1 cellular context compared by ENCODE assay signal in the genomic region with DNA sequence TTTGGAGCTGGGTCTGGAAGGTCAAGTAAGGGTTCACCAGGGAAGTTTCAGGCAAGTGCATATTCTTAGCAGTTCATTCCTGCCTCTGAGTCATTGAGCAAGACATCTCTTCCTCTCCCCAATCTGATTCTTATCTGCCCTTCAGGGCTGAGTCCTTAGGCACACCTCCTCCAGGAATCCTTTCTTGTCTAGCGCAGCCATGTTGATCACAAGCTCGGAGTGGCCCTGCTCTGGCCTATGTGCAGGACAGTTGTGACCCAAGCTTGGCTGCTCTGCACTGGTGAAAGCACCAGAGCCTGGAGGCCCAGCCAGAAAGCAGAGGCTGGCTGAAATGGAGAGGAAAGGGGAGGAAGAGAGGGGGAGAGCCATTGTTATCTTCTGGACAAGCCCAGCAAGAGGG.
TF ChIP-seq lines count a peak whose summit lies in the region.

No MANE protein-coding gene starts in this region.

TF ChIP-seq in HCT116, 20 proteins besides CTCF, POLR2A, EP300 and RAD21 (continued from another document):
- TF ChIP-seq TCF7L2 (IDR thresholded peaks at IDR 0.05; ENCODE audit: borderline replicate concordance, extremely low read depth, insufficient read depth, insufficient read length) (no peak), FOSL1 (IDR thresholded peaks at IDR 0.05; ENCODE audit: low read depth) (no peak), EGR1 (IDR thresholded peaks at IDR 0.05; ENCODE audit: low read depth) (no peak), YY1 (IDR thresholded peaks at IDR 0.05; ENCODE audit: extremely low read depth, insufficient replicate concordance, low read depth, low read length) (peak; percentile 67)
